9 cellular contexts compared by ENCODE assay signal in genomic region chr2:239225921-239226561, GRCh38.
A peak's percentile ranks its signal among the peaks of the same experiment; 100 is the strongest.
DNase-seq lines count a peak whose midpoint lies in the region; ATAC-seq and TF ChIP-seq lines count a peak whose summit lies in the region.
"Had no signal": no experiment of that assay in that cellular context is flagged by ENCODE, and none has a peak within 500 bp of the region (broad histone marks: within the 10 kb centered on the region; RNA-seq: fewer than 3 reads in every experiment).

No MANE protein-coding gene starts in this region.

- 51 to 77% (median 59%) methylated on average over 13 of the region's 13 CpGs for WGBS in adipose tissue, 3 donors

- peaks cover 0 to 7% (median 0%) of the 10 kb centered on the region in 3 donors for H3K36me3 Mint-ChIP-seq in immature natural killer cell
- no peaks in the 10 kb centered on the region for H3K36me3 Mint-ChIP-seq in stimulated activated effector memory CD8-positive, alpha-beta T cell treated with anti-CD3 and anti-CD28 coated beads, Interleukin-12 subunit alpha, Interleukin-12 subunit beta, amount 100 ng/mL, for 72 hours
- no peaks in the 10 kb centered on the region for H3K36me3 Mint-ChIP-seq in natural killer cell

- no peak for ATAC-seq in stimulated activated effector memory CD8-positive, alpha-beta T cell treated with anti-CD3 and anti-CD28 coated beads, Interleukin-12 subunit alpha, Interleukin-12 subunit beta, amount 100 ng/mL, for 72 hours
- ATAC-seq in GM18861 (IDR thresholded peaks at IDR 0.05; ENCODE audit: unreplicated experiment) (no peak), natural killer cell (no peak)

- H3K4me3 Mint-ChIP-seq in immature natural killer cell: no peak overlapping the region
- H3K4me3 Mint-ChIP-seq in stimulated activated effector memory CD8-positive, alpha-beta T cell treated with anti-CD3 and anti-CD28 coated beads, Interleukin-12 subunit alpha, Interleukin-12 subunit beta, amount 100 ng/mL, for 72 hours: no peak overlapping the region
- no peak overlapping the region for H3K4me3 Mint-ChIP-seq in natural killer cell

- H3K4me1 Mint-ChIP-seq in immature natural killer cell (peaks cover 72 to 96% of the 10 kb centered on the region in 2 donors), natural killer cell (peaks cover 80 to 90% of the 10 kb centered on the region in 2 donors)
- peaks cover 72% of the 10 kb centered on the region for H3K4me1 Mint-ChIP-seq in stimulated activated effector memory CD8-positive, alpha-beta T cell treated with anti-CD3 and anti-CD28 coated beads, Interleukin-12 subunit alpha, Interleukin-12 subunit beta, amount 100 ng/mL, for 72 hours

- H3K27ac Mint-ChIP-seq in immature natural killer cell: peak overlapping the region in 4 of 6 donors; percentile 14 to 59 (median 42)
- peak overlapping the region; percentile 32 for H3K27ac Mint-ChIP-seq in stimulated activated effector memory CD8-positive, alpha-beta T cell treated with anti-CD3 and anti-CD28 coated beads, Interleukin-12 subunit alpha, Interleukin-12 subunit beta, amount 100 ng/mL, for 72 hours
- H3K27ac Mint-ChIP-seq in natural killer cell: peak overlapping the region in 1 of 2 donors; percentile 75

- DNase-seq in GM04504 (ENCODE audit: low read depth) (peak; percentile 72), immature natural killer cell (no peak), NCI-H82 treated with DMSO at 0.1 percent for 48 hours (lab: John Stamatoyannopoulos, UW; ENCODE audit: unreplicated experiment) (no peak), cerebellar nuclear complex (lab: John Stamatoyannopoulos, UW) (no peak), natural killer cell (no peak)
- DNase-seq in stimulated activated effector memory CD8-positive, alpha-beta T cell treated with anti-CD3 and anti-CD28 coated beads, Interleukin-12 subunit alpha, Interleukin-12 subunit beta, amount 100 ng/mL, for 72 hours (ENCODE audit: low spot score in 2 of 2): no peak
- DNase-seq: activated naive CD4-positive, alpha-beta T cell treated with Interleukin-2 at 50 U/mL for 16 hours had no signal

- H3K27me3 Mint-ChIP-seq in immature natural killer cell (ENCODE audit: low read depth in 3 of 3): peaks cover 0 to 1% (median 0%) of the 10 kb centered on the region in 3 donors
- no peaks in the 10 kb centered on the region for H3K27me3 Mint-ChIP-seq in natural killer cell (ENCODE audit: low read depth in 2 of 2)

- intact Hi-C loops in natural killer cell (cut with micrococcal nuclease): no loop called here

- no peak for TF ChIP-seq CTCF in natural killer cell (IDR thresholded peaks at IDR 0.05)

- H3K9me3 Mint-ChIP-seq in immature natural killer cell: no peaks in the 10 kb centered on the region
- H3K9me3 Mint-ChIP-seq in stimulated activated effector memory CD8-positive, alpha-beta T cell treated with anti-CD3 and anti-CD28 coated beads, Interleukin-12 subunit alpha, Interleukin-12 subunit beta, amount 100 ng/mL, for 72 hours: no peaks in the 10 kb centered on the region
- no peaks in the 10 kb centered on the region for H3K9me3 Mint-ChIP-seq in natural killer cell

- H3K27ac ChIP-seq in adipose tissue (ENCODE audit: low read depth, low read length): peak overlapping the region; percentile 66
